ENCODE assay signal across 8 cellular contexts in genomic region chr15:20640427-20640826, GRCh38.
DNase-seq lines count a peak whose midpoint lies in the region; ATAC-seq, FAIRE-seq and TF ChIP-seq lines count a peak whose summit lies in the region.
"Not testable (repeated sequence)": the region's sequence is repeated elsewhere in the genome, so short reads cannot be mapped to it uniquely, and the experiment has no call there.

No MANE protein-coding gene starts in this region.

- H3K4me1 Mint-ChIP-seq in activated CD8-positive, alpha-beta T cell treated with anti-CD3 and anti-CD28 coated beads, Interleukin-2, amount 10 ng/mL, durations not matched to agents 7 days and 5 days (ENCODE audit: low read depth); central memory CD8-positive, alpha-beta T cell; naive B cell: not testable (repeated sequence)

- H3K36me3 Mint-ChIP-seq in activated CD8-positive, alpha-beta T cell treated with anti-CD3 and anti-CD28 coated beads, Interleukin-2, amount 10 ng/mL, durations not matched to agents 7 days and 5 days (ENCODE audit: low read depth); central memory CD8-positive, alpha-beta T cell (ENCODE audit: insufficient read depth); naive B cell: not testable (repeated sequence)

- CTCF ChIA-PET in A549 (lab: Yijun Ruan, JAX); activated CD8-positive, alpha-beta T cell treated with anti-CD3 and anti-CD28 coated beads, Interleukin-2, amount 10 ng/mL, durations not matched to agents 7 days and 5 days (lab: Charles Lee): not testable (repeated sequence)

- FAIRE-seq in A549 (lab: Jason Lieb, UNC) = not testable (repeated sequence)

- 0% methylated on average over 2 of the region's 5 CpGs for WGBS in A549 (ENCODE audit: missing lambda C conversion rate)

- not testable (repeated sequence) for TF ChIP-seq CTCF in A549 (IDR thresholded peaks at IDR 0.05)

- DNase-seq in A549 (ENCODE audit: low read depth in 1 of 2, low spot score in 1 of 2); activated CD8-positive, alpha-beta T cell treated with anti-CD3 and anti-CD28 coated beads, Interleukin-2, amount 10 ng/mL, durations not matched to agents 7 days and 5 days; central memory CD8-positive, alpha-beta T cell (ENCODE audit: low spot score in 2 of 2); naive B cell: not testable (repeated sequence)

- H3K27ac Mint-ChIP-seq in activated CD8-positive, alpha-beta T cell treated with anti-CD3 and anti-CD28 coated beads, Interleukin-2, amount 10 ng/mL, durations not matched to agents 7 days and 5 days; central memory CD8-positive, alpha-beta T cell (ENCODE audit: low read depth); naive B cell: not testable (repeated sequence)

- not testable (repeated sequence) for H3K27ac ChIP-seq in A549

- H3K4me1 ChIP-seq in A549 = not testable (repeated sequence)

- not testable (repeated sequence) for H3K4me3 Mint-ChIP-seq in activated CD8-positive, alpha-beta T cell treated with anti-CD3 and anti-CD28 coated beads, Interleukin-2, amount 10 ng/mL, durations not matched to agents 7 days and 5 days; central memory CD8-positive, alpha-beta T cell; naive B cell

- TF ChIP-seq POLR2A in A549 (IDR thresholded peaks at IDR 0.05; ENCODE audit: low read length) = not testable (repeated sequence)

- not testable (repeated sequence) for TF ChIP-seq RAD21 in A549 (conservative IDR thresholded peaks at IDR 0.05 in 1 of 2, IDR thresholded peaks at IDR 0.05 in 1 of 2)

- not testable (repeated sequence) for H3K9me3 Mint-ChIP-seq in activated CD8-positive, alpha-beta T cell treated with anti-CD3 and anti-CD28 coated beads, Interleukin-2, amount 10 ng/mL, durations not matched to agents 7 days and 5 days (ENCODE audit: insufficient read depth); central memory CD8-positive, alpha-beta T cell; naive B cell

- H3K27me3 Mint-ChIP-seq in activated CD8-positive, alpha-beta T cell treated with anti-CD3 and anti-CD28 coated beads, Interleukin-2, amount 10 ng/mL, durations not matched to agents 7 days and 5 days (ENCODE audit: low read depth) = peaks cover 18% of the 10 kb centered on the region
- H3K27me3 Mint-ChIP-seq in central memory CD8-positive, alpha-beta T cell = not testable (repeated sequence)
- peaks cover 12 to 28% (median 20%) of the 10 kb centered on the region in 3 donors for H3K27me3 Mint-ChIP-seq in naive B cell

- not testable (repeated sequence) for H3K4me2 ChIP-seq in A549

- TF ChIP-seq EP300 in A549 (IDR thresholded peaks at IDR 0.05) = not testable (repeated sequence)

- H3K4me3 ChIP-seq in A549 = not testable (repeated sequence)

- H3K9me3 ChIP-seq in A549 = peaks cover 18% of the 10 kb centered on the region; the same call in 2 of the 3 replicates

- POLR2A ChIA-PET in A549 (lab: Yijun Ruan, JAX); activated CD8-positive, alpha-beta T cell treated with anti-CD3 and anti-CD28 coated beads, Interleukin-2, amount 10 ng/mL, durations not matched to agents 7 days and 5 days (lab: Charles Lee): not testable (repeated sequence)

- ATAC-seq in A549 (peak; percentile 65 to 90), GM18907 (IDR thresholded peaks at IDR 0.05; ENCODE audit: unreplicated experiment) (peak; percentile 68), GM21576 (IDR thresholded peaks at IDR 0.05; ENCODE audit: unreplicated experiment) (peak; percentile 54), HG02759 (IDR thresholded peaks at IDR 0.05; ENCODE audit: unreplicated experiment) (peak; percentile 78), HG03565 (IDR thresholded peaks at IDR 0.05; ENCODE audit: unreplicated experiment) (peak; percentile 59), naive B cell (ENCODE audit: low read depth in 2 of 2) (peak; percentile 51 to 60)
- ATAC-seq in activated CD8-positive, alpha-beta T cell treated with anti-CD3 and anti-CD28 coated beads, Interleukin-2, amount 10 ng/mL, durations not matched to agents 7 days and 5 days = peak; percentile 80
- ATAC-seq in central memory CD8-positive, alpha-beta T cell (replicated peaks; ENCODE audit: extremely low read depth, poor library complexity, severe bottlenecking) = peak; percentile 39
